In the genomic region with DNA sequence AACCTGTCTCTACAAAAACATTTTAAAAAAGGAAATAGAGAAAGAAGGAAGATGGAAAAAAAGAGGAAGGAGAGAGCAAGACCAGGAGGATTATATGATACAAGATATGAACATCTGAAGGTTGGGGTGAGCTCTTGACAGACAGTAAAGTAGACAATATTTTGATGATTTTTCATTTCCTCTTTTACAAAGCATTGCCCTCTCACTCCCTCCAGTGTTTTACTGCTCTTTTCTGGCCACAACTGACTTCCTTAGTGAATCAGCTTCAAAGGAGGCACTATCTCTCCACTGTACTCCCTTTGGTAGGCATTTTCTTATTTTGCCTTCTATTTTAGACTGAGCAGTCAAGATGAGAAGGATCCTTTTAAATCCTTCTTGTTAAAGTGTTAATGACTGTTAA, we compare ENCODE assay signal across 18 cellular contexts.
DNase-seq lines count a peak whose midpoint lies in the region; ATAC-seq and TF ChIP-seq lines count a peak whose summit lies in the region.
"Had no signal": no experiment of that assay in that cellular context is flagged by ENCODE, and none has a peak within 500 bp of the region (broad histone marks: within the 10 kb centered on the region; RNA-seq: fewer than 3 reads in every experiment).

No MANE protein-coding gene starts in this region.

- peak; percentile 4 for DNase-seq in GM10248 (ENCODE audit: extremely low spot score)
- DNase-seq in OCI-LY7 (ENCODE audit: low spot score) = peak; percentile 0
- no peak for DNase-seq in DMS79 (lab: John Stamatoyannopoulos, UW)
- DNase-seq in H4 (ENCODE audit: low spot score) = no peak
- no peak for DNase-seq in head of caudate nucleus
- DNase-seq: activated CD4-positive, alpha-beta T cell treated with anti-CD3 and anti-CD28 coated beads, Interleukin-2, amount 50 U/mL, for 1 hour; activated T-cell treated with anti-CD3 and anti-CD28 coated beads, Interleukin-2, amount 50 U/mL, for 4 hours; central memory CD4-positive, alpha-beta T cell; endodermal cell; left ventricle myocardium superior; naive B cell; NCI-H526; stomach; T-helper 9 cell had no signal

- CTCF ChIA-PET in GM10248 (lab: Yijun Ruan, JAX) (no interaction called here), OCI-LY7 (lab: Charles Lee; ENCODE audit: unreplicated experiment) (no interaction called here)

- H3K9me2 ChIP-seq in OCI-LY7 (ENCODE audit: insufficient read depth, low read length) = no peaks in the 10 kb centered on the region

- POLR2A ChIA-PET in GM10248 (lab: Yijun Ruan, JAX) = no interaction called here
- POLR2A ChIA-PET in OCI-LY7 (lab: Charles Lee) = interaction anchor here (0.8 kb wide), 1 partner anchor 10 kb away, joined by 3 read pairs; no protein-coding TSS in a partner anchor

- no peak overlapping the region for H3K4me3 ChIP-seq in OCI-LY7 (ENCODE audit: low read depth, low read length, poor library complexity, severe bottlenecking)
- H3K4me3 ChIP-seq: stomach had no signal

- peak; percentile 85 for ATAC-seq in GM19351 (IDR thresholded peaks at IDR 0.05; ENCODE audit: unreplicated experiment)
- peak; percentile 75 for ATAC-seq in HG03432 (IDR thresholded peaks at IDR 0.05; ENCODE audit: unreplicated experiment)
- no peak for ATAC-seq in GM21360 (IDR thresholded peaks at IDR 0.05; ENCODE audit: unreplicated experiment)
- ATAC-seq: activated T-cell treated with anti-CD3 and anti-CD28 coated beads, Interleukin-2, amount 50 U/mL, for 4 hours; left ventricle myocardium superior; Right ventricle myocardium inferior had no signal

- no peaks in the 10 kb centered on the region for H3K9me3 ChIP-seq in OCI-LY7 (ENCODE audit: low read length)
- H3K9me3 ChIP-seq: stomach had no signal

- TF ChIP-seq CTCF in GM10248 (IDR thresholded peaks at IDR 0.05; ENCODE audit: control extremely low read depth, extremely low read depth, low read depth, missing control alignments) (peak; percentile 6), OCI-LY7 (conservative IDR thresholded peaks at IDR 0.05; ENCODE audit: low read length) (no peak)

- no peak overlapping the region for H3K27ac ChIP-seq in OCI-LY7 (ENCODE audit: low read depth, low read length, poor library complexity, severe bottlenecking)
- H3K27ac ChIP-seq: stomach had no signal

- H3K79me2 ChIP-seq in OCI-LY7 (ENCODE audit: insufficient read depth, low read depth, low read length) = no peaks in the 10 kb centered on the region

- intact Hi-C loops in OCI-LY7 (cut with micrococcal nuclease; ENCODE audit: unreplicated experiment) (no loop called here), head of caudate nucleus (cut with DNase I) (no loop called here)

- H3K36me3 ChIP-seq in OCI-LY7 (ENCODE audit: insufficient read depth, low read length) = no peaks in the 10 kb centered on the region
- H3K36me3 ChIP-seq: stomach had no signal

- no TSS peak for BruUV-seq in OCI-LY7 (replicated peaks; lab: Mats Ljungman, UMichigan)

- H2AFZ ChIP-seq in OCI-LY7 (ENCODE audit: low read length) = no peak overlapping the region

- no peak overlapping the region for H3K4me2 ChIP-seq in OCI-LY7 (ENCODE audit: low read length)

- H4K20me1 ChIP-seq in OCI-LY7 (ENCODE audit: insufficient read depth, low read length) = no peaks in the 10 kb centered on the region

- H3K4me1 ChIP-seq in OCI-LY7 (ENCODE audit: insufficient read depth, low read length, poor library complexity, severe bottlenecking) = no peaks in the 10 kb centered on the region
- H3K4me1 ChIP-seq: stomach had no signal

Comparison
In these comparisons a context has a peak if more than half of its experiments do, and no peak if none do; other contexts are left out.
1. DNase-seq: peak in GM10248 (single experiment) and OCI-LY7 (single experiment); none in DMS79 (single experiment), H4 (single experiment) and head of caudate nucleus (0 of 42).